ENCODE assay signal across 9 cellular contexts in the genomic region with DNA sequence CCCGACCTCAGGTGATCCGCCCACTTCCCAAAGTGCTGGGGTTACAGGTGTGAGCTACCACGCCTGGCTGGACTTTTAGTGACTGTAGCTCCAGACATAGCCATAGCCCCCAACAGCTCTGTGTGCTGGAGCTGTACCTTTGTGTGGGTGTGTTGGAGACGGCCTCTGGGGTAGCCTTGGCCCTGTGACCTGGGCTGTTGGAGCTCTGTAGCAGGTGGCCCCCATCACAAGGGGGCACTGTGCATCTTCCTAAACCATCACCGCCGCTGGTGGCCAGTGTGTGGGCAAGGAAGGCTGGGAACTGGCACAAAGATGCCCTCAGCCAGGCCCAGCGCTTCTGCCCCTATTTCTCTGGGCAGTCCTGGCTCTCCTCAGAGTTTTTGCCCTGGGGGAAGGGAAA. TPM values are rescaled to one million over a fixed set of nuclear protein-coding genes. Genes with fewer than 3 reads are reported as not detected.
DNase-seq lines count a peak whose midpoint lies in the region; ATAC-seq and TF ChIP-seq lines count a peak whose summit lies in the region.
"Had no signal": no experiment of that assay in that cellular context is flagged by ENCODE, and none has a peak within 500 bp of the region (broad histone marks: within the 10 kb centered on the region; RNA-seq: fewer than 3 reads in every experiment).

No MANE protein-coding gene starts in this region.

- H3K9ac ChIP-seq in MM.1S (ENCODE audit: low read length) (no peak overlapping the region), neuronal stem cell (ENCODE audit: low read depth, low read length, poor library complexity) (no peak overlapping the region)

- no peak overlapping the region for H2AFZ ChIP-seq in MM.1S (ENCODE audit: low read length)
- H2AFZ ChIP-seq in neuronal stem cell (ENCODE audit: low read length): no peak overlapping the region

- no peaks in the 10 kb centered on the region for H3K9me3 ChIP-seq in MM.1S (replicated peaks; ENCODE audit: insufficient read depth, low read length)
- no peaks in the 10 kb centered on the region for H3K9me3 ChIP-seq in WERI-Rb-1 (ENCODE audit: severe bottlenecking)
- H3K9me3 ChIP-seq in neuronal stem cell (replicated peaks in 1 of 2; ENCODE audit: control insufficient read depth in 2 of 2, insufficient read depth in 1 of 2, low read depth in 1 of 2, low read length in 2 of 2): no peaks in the 10 kb centered on the region
- H3K9me3 ChIP-seq in T-helper 17 cell (ENCODE audit: control insufficient read depth, low read length, poor library complexity, severe bottlenecking): no peaks in the 10 kb centered on the region

- H2BK15ac ChIP-seq in neuronal stem cell (ENCODE audit: low read length): no peak overlapping the region

- no CpG with 5 or more reads among the region's 7 CpGs for WGBS in neuronal stem cell (ENCODE audit: extremely low coverage in 2 of 2, insufficient read length in 2 of 2, insufficient replicate concordance in 1 of 2), 2 donors

- ATAC-seq in T-helper 17 cell: no peak

- H3K4me1 ChIP-seq in MM.1S (ENCODE audit: low read length) (no peaks in the 10 kb centered on the region), neuronal stem cell (ENCODE audit: control insufficient read depth in 2 of 2, insufficient read depth in 1 of 2, low read depth in 1 of 2, low read length in 2 of 2) (peaks cover 0 to 4% of the 10 kb centered on the region in 2 donors)

- DNase-seq in NCI-H2081 (lab: John Stamatoyannopoulos, UW): peak; percentile 35 to 48
- DNase-seq in NCI-H2081 treated with DMSO at 0.1 percent for 48 hours (lab: John Stamatoyannopoulos, UW): no peak
- no peak for DNase-seq in MM.1S
- peak; percentile 77 for DNase-seq in WERI-Rb-1
- peak; percentile 15 for DNase-seq in fibroblast of gingiva (ENCODE audit: low read depth)
- DNase-seq in neuronal stem cell (ENCODE audit: low spot score): peak; percentile 47
- no peak for DNase-seq in NCI-H2171 treated with DMSO at 0.1 percent for 48 hours (lab: John Stamatoyannopoulos, UW)
- DNase-seq in T-helper 17 cell: no peak

- peaks cover 4% of the 10 kb centered on the region for H3K4me1 Mint-ChIP-seq in T-helper 17 cell
- H3K4me1 Mint-ChIP-seq: CD4-positive, CD25-positive, alpha-beta regulatory T cell had no signal

- no peak overlapping the region for H3K4me3 ChIP-seq in MM.1S (ENCODE audit: low read length)
- no peak overlapping the region for H3K4me3 ChIP-seq in WERI-Rb-1 (ENCODE audit: low read depth, low read length)
- no peak overlapping the region for H3K4me3 ChIP-seq in neuronal stem cell (ENCODE audit: low read length in 2 of 2)

- no peak overlapping the region for H2BK5ac ChIP-seq in neuronal stem cell (ENCODE audit: low read length)

- no peak overlapping the region for H2BK12ac ChIP-seq in neuronal stem cell (ENCODE audit: low read length)

- peaks cover 2% of the 10 kb centered on the region for H3K36me3 Mint-ChIP-seq in T-helper 17 cell (ENCODE audit: low read depth)
- H3K36me3 Mint-ChIP-seq: CD4-positive, CD25-positive, alpha-beta regulatory T cell had no signal

- peak overlapping the region; percentile 40 for H3K23ac ChIP-seq in neuronal stem cell (ENCODE audit: low read depth, low read length, poor library complexity)

- no peak overlapping the region for H3K4me3 Mint-ChIP-seq in T-helper 17 cell
- H3K4me3 Mint-ChIP-seq: CD4-positive, CD25-positive, alpha-beta regulatory T cell had no signal

- no peaks in the 10 kb centered on the region for H4K20me1 ChIP-seq in MM.1S (ENCODE audit: insufficient read depth, low read length)

- no peak overlapping the region for H2BK120ac ChIP-seq in neuronal stem cell (ENCODE audit: low read depth, low read length)

- H3K27ac ChIP-seq in MM.1S (ENCODE audit: low read length) (no peak overlapping the region), WERI-Rb-1 (peak overlapping the region; percentile 96), neuronal stem cell (replicated peaks; ENCODE audit: low read length) (no peak overlapping the region)

- no peak overlapping the region for H3K14ac ChIP-seq in neuronal stem cell (ENCODE audit: low read length)

- no peak overlapping the region for H3K27ac Mint-ChIP-seq in T-helper 17 cell
- H3K27ac Mint-ChIP-seq: CD4-positive, CD25-positive, alpha-beta regulatory T cell had no signal

- H3K9me2 ChIP-seq in MM.1S (replicated peaks; ENCODE audit: insufficient read depth, low read length): no peaks in the 10 kb centered on the region

- H4K91ac ChIP-seq in neuronal stem cell (ENCODE audit: low read depth, low read length, poor library complexity): no peak overlapping the region

- H3K79me1 ChIP-seq in neuronal stem cell (ENCODE audit: low read depth, low read length): no peaks in the 10 kb centered on the region

- H4K8ac ChIP-seq in neuronal stem cell (ENCODE audit: low read depth, low read length): no peak overlapping the region

- TF ChIP-seq CTCF in MM.1S (IDR thresholded peaks at IDR 0.05; ENCODE audit: low read length) (peak; percentile 45), WERI-Rb-1 (IDR thresholded peaks at IDR 0.05; ENCODE audit: low read depth, low read length) (peak; percentile 82)

- no peaks in the 10 kb centered on the region for H3F3A ChIP-seq in MM.1S (ENCODE audit: insufficient read depth, low read length)

- no peaks in the 10 kb centered on the region for H3K79me2 ChIP-seq in MM.1S (ENCODE audit: low read length)

- H3K4me2 ChIP-seq in MM.1S (ENCODE audit: low read depth, low read length) (no peak overlapping the region), neuronal stem cell (ENCODE audit: insufficient read depth, low read length, poor library complexity, severe bottlenecking) (no peak overlapping the region)

- H3K27me3 ChIP-seq in MM.1S (replicated peaks; ENCODE audit: insufficient read depth, low read length) (no peaks in the 10 kb centered on the region), WERI-Rb-1 (ENCODE audit: insufficient read depth, low read depth, severe bottlenecking) (no peaks in the 10 kb centered on the region), neuronal stem cell (ENCODE audit: control insufficient read depth in 3 of 3, insufficient read depth in 3 of 3, low read depth in 1 of 3, low read length in 3 of 3) (peaks cover 0 to 21% (median 0%) of the 10 kb centered on the region in 3 experiments)

- peaks cover 32% of the 10 kb centered on the region for H3K27me3 Mint-ChIP-seq in T-helper 17 cell
- H3K27me3 Mint-ChIP-seq: CD4-positive, CD25-positive, alpha-beta regulatory T cell had no signal

- H2AK5ac ChIP-seq in neuronal stem cell (ENCODE audit: low read depth, low read length): no peak overlapping the region

- H3K4ac ChIP-seq in neuronal stem cell (ENCODE audit: low read length): no peak overlapping the region

- H3K36me3 ChIP-seq in MM.1S (replicated peaks; ENCODE audit: insufficient read depth, low read length): no peaks in the 10 kb centered on the region
- no peaks in the 10 kb centered on the region for H3K36me3 ChIP-seq in WERI-Rb-1
- no peaks in the 10 kb centered on the region for H3K36me3 ChIP-seq in neuronal stem cell (replicated peaks in 1 of 2; ENCODE audit: control insufficient read depth in 2 of 2, insufficient read depth in 2 of 2, low read length in 2 of 2)

- no peak overlapping the region for H3K18ac ChIP-seq in neuronal stem cell (ENCODE audit: low read length)

RNA-seq across cellular contexts. Expression of gene FOXO6, which starts 38.4 kb away (rescaled TPM):
- polyA plus RNA-seq in neuronal stem cell (2013, experiment 1 of 2): 3.4 TPM
- polyA plus RNA-seq in neuronal stem cell (2013, experiment 2 of 2): 3.1 TPM
- 1 to 10 TPM in 1 of 2 donors, under 1 TPM in 1; 0.86 to 1.8 TPM for total RNA-seq in T-helper 17 cell
- polyA plus RNA-seq: CD4-positive, CD25-positive, alpha-beta regulatory T cell had no signal

Comparison
In these comparisons a context has a peak if more than half of its experiments do, and no peak if none do; other contexts are left out.
1. DNase-seq: peak in NCI-H2081 (2 of 2), WERI-Rb-1 (single experiment), fibroblast of gingiva (single experiment) and neuronal stem cell (single experiment); none in NCI-H2081 treated with DMSO at 0.1 percent for 48 hours (single experiment), MM.1S (single experiment), NCI-H2171 treated with DMSO at 0.1 percent for 48 hours (single experiment) and T-helper 17 cell (0 of 3).